In the genomic region with DNA sequence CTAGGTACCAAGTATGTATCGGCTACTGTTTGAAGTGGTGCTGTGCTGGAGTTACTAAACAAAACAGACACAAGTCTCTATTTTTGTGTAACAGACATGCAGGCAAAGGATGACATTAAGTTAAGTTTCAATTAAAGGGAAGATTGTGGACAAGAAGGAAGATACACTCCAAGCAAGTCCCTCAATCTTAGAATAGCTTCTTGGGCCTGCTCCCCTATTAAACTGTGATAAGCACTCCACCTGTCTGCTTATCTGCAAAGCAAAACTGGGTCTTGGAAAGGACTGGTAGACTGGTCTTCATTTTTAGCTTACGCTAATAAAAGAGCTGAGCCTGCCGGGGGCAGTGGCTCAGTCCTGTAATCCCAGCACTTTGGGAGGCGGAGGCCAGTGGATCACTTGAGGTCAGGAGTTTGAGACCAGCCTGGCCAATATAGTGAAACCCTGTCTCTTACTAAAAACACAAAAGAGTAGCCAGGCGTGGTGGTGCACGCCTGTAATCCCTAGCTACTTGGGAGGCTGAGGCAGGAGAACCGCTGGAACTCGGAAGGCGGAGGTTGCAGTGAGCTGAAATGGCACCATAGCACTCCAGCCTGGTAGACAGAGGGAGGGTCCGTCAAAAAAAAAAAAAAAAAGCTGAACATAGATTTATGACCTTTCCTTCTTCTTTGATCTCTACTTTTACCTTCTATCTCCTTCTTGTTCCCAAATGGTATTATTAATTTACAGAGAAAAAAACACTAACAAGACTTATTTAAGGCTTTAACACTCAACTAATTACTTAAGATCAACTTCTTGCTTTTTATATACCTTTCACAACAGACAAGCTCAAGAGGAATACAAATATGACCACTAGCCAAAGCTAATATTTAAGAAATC, we compare ENCODE assay signal across 11 cellular contexts. TPM values are rescaled to one million over a fixed set of nuclear protein-coding genes. Genes with fewer than 3 reads are reported as not detected.
DNase-seq lines count a peak whose midpoint lies in the region; ATAC-seq, FAIRE-seq and TF ChIP-seq lines count a peak whose summit lies in the region.
"Had no signal": no experiment of that assay in that cellular context is flagged by ENCODE, and none has a peak within 500 bp of the region (broad histone marks: within the 10 kb centered on the region; RNA-seq: fewer than 3 reads in every experiment).

No MANE protein-coding gene starts in this region.

- H3K9me1 ChIP-seq in keratinocyte (ENCODE audit: control insufficient read depth, extremely low read depth, insufficient read depth, low read length): peaks cover 3% of the 10 kb centered on the region

- H3K4me2 ChIP-seq in keratinocyte (ENCODE audit: control insufficient read depth, extremely low read depth, insufficient read depth, low read depth, low read length): peak overlapping the region; percentile 98

- TF ChIP-seq CTCF in keratinocyte (optimal IDR thresholded peaks at IDR 0.05 in 1 of 3, IDR thresholded peaks at IDR 0.05 in 1 of 3, conservative IDR thresholded peaks at IDR 0.05 in 1 of 3; ENCODE audit: extremely low read depth in 1 of 3, insufficient read depth in 2 of 3, low read length in 3 of 3): no peak

- peaks cover 3% of the 10 kb centered on the region for H3K27me3 Mint-ChIP-seq in activated naive CD4-positive, alpha-beta T cell treated with anti-CD3 and anti-CD28 coated beads, Interleukin-2, amount 10 ng/mL, durations not matched to agents 7 days and 5 days
- no peaks in the 10 kb centered on the region for H3K27me3 Mint-ChIP-seq in activated T-helper 2 cell treated with anti-CD3 and anti-CD28 coated beads, Interferon-gamma antibody, Interleukin-2, Interleukin-4, amounts not matched to agents 10 μg/mL and 5 μg/mL and 100 μg/mL, durations not matched to agents 14 hours and 24 hours and 36 hours (ENCODE audit: low read depth)

- intact Hi-C loops in activated T-helper 2 cell treated with anti-CD3 and anti-CD28 coated beads, Interferon-gamma antibody, Interleukin-2, Interleukin-4, amounts not matched to agents 10 μg/mL and 5 μg/mL and 100 μg/mL, durations not matched to agents 14 hours and 24 hours and 36 hours (cut with micrococcal nuclease): no loop called here

- CTCF ChIA-PET in activated naive CD4-positive, alpha-beta T cell treated with anti-CD3 and anti-CD28 coated beads, Interleukin-2, amount 10 ng/mL, durations not matched to agents 7 days and 5 days (lab: Charles Lee): interaction anchor here (0.9 to 1.6 kb wide), 2 partner anchors 12 to 14 kb away, joined by 3 to 5 read pairs; no protein-coding TSS in a partner anchor

- H4K20me1 ChIP-seq in keratinocyte (ENCODE audit: control insufficient read depth, extremely low read depth, insufficient read depth, low read length): peaks cover 33% of the 10 kb centered on the region

- ATAC-seq in HG03565 (IDR thresholded peaks at IDR 0.05; ENCODE audit: unreplicated experiment): no peak
- no peak for ATAC-seq in activated CD4-positive, CD25-positive, alpha-beta regulatory T cell treated with anti-CD3 and anti-CD28 coated beads, Interleukin-2, amount 50 U/mL, for 24 hours

- peaks cover 86% of the 10 kb centered on the region for H3K79me2 ChIP-seq in keratinocyte (ENCODE audit: control insufficient read depth, insufficient read depth, low read length)

- no peak overlapping the region for H2AFZ ChIP-seq in keratinocyte (ENCODE audit: control insufficient read depth, low read length)

- H3K27ac ChIP-seq in keratinocyte (ENCODE audit: control insufficient read depth, insufficient read depth, low read length) (no peak overlapping the region), subcutaneous abdominal adipose tissue (ENCODE audit: low read depth, low read length) (peak overlapping the region; percentile 99)
- H3K27ac ChIP-seq: colonic mucosa had no signal

- peaks cover 18 to 46% of the 10 kb centered on the region in 2 experiments for H3K36me3 ChIP-seq in keratinocyte (ENCODE audit: control insufficient read depth in 2 of 2, extremely low read depth in 1 of 2, insufficient read depth in 2 of 2, low read length in 2 of 2)
- peaks cover 26 to 55% (median 37%) of the 10 kb centered on the region in 5 donors for H3K36me3 ChIP-seq in subcutaneous abdominal adipose tissue (ENCODE audit: control insufficient read depth in 5 of 5, insufficient read depth in 5 of 5, low read length in 5 of 5)

- H3K9me3 Mint-ChIP-seq in activated naive CD4-positive, alpha-beta T cell treated with anti-CD3 and anti-CD28 coated beads, Interleukin-2, amount 10 ng/mL, durations not matched to agents 7 days and 5 days: no peaks in the 10 kb centered on the region
- no peaks in the 10 kb centered on the region for H3K9me3 Mint-ChIP-seq in activated T-helper 2 cell treated with anti-CD3 and anti-CD28 coated beads, Interferon-gamma antibody, Interleukin-2, Interleukin-4, amounts not matched to agents 10 μg/mL and 5 μg/mL and 100 μg/mL, durations not matched to agents 14 hours and 24 hours and 36 hours

- H3K27me3 ChIP-seq in keratinocyte (ENCODE audit: control insufficient read depth, extremely low read depth, insufficient read depth, low read length): no peaks in the 10 kb centered on the region
- H3K27me3 ChIP-seq in subcutaneous abdominal adipose tissue (ENCODE audit: control insufficient read depth in 5 of 5, insufficient read depth in 4 of 5, low read length in 5 of 5): no peaks in the 10 kb centered on the region
- H3K27me3 ChIP-seq: colonic mucosa had no signal

- H3K4me3 ChIP-seq in keratinocyte (ENCODE audit: control insufficient read depth in 2 of 3, extremely low read depth in 1 of 3, insufficient read depth in 2 of 3, low read depth in 1 of 3, low read length in 3 of 3): no peak overlapping the region
- H3K4me3 ChIP-seq in subcutaneous abdominal adipose tissue (ENCODE audit: low read depth in 1 of 5, low read length in 5 of 5): peak overlapping the region in 3 of 5 donors; percentile 57 to 94 (median 91)
- H3K4me3 ChIP-seq: colonic mucosa had no signal

- dilution Hi-C loops in keratinocyte (cut with MboI; ENCODE audit: extremely low pct_ligation_motif_present, low sequenced_read_pairs): no loop called here

- H3K4me3 Mint-ChIP-seq in activated naive CD4-positive, alpha-beta T cell treated with anti-CD3 and anti-CD28 coated beads, Interleukin-2, amount 10 ng/mL, durations not matched to agents 7 days and 5 days: peak overlapping the region; percentile 99
- H3K4me3 Mint-ChIP-seq in activated T-helper 2 cell treated with anti-CD3 and anti-CD28 coated beads, Interferon-gamma antibody, Interleukin-2, Interleukin-4, amounts not matched to agents 10 μg/mL and 5 μg/mL and 100 μg/mL, durations not matched to agents 14 hours and 24 hours and 36 hours (ENCODE audit: low read depth): peak overlapping the region; percentile 97

- H3K9ac ChIP-seq in keratinocyte (ENCODE audit: control insufficient read depth, extremely low read depth, insufficient read depth, low read length) (no peak overlapping the region), subcutaneous abdominal adipose tissue (ENCODE audit: low read length in 5 of 5) (peak overlapping the region in 3 of 5 donors; percentile 5 to 51 (median 21))

- H3K9me3 ChIP-seq in keratinocyte (ENCODE audit: control insufficient read depth, low read depth, low read length) (no peaks in the 10 kb centered on the region), subcutaneous abdominal adipose tissue (ENCODE audit: control insufficient read depth in 5 of 5, low read length in 5 of 5) (no peaks in the 10 kb centered on the region)
- H3K9me3 ChIP-seq: colonic mucosa had no signal

- FAIRE-seq in keratinocyte (lab: Jason Lieb, UNC): no peak

- DNase-seq in activated naive CD4-positive, alpha-beta T cell treated with anti-CD3 and anti-CD28 coated beads, Interleukin-2, amount 10 ng/mL, durations not matched to agents 7 days and 5 days: no peak
- DNase-seq in activated naive CD4-positive, alpha-beta T cell treated with Interleukin-2 at 50 U/mL for 16 hours: no peak
- DNase-seq in activated T-helper 2 cell treated with anti-CD3 and anti-CD28 coated beads, Interferon-gamma antibody, Interleukin-2, Interleukin-4, amounts not matched to agents 10 μg/mL and 5 μg/mL and 100 μg/mL, durations not matched to agents 14 hours and 24 hours and 36 hours (ENCODE audit: low spot score): no peak
- DNase-seq in keratinocyte (ENCODE audit: low read depth, low spot score) (no peak), Ammon's horn (ENCODE audit: low spot score) (no peak)
- DNase-seq: C1 segment of cervical spinal cord, colonic mucosa, NCI-H1694 had no signal

- H3K27ac Mint-ChIP-seq in activated naive CD4-positive, alpha-beta T cell treated with anti-CD3 and anti-CD28 coated beads, Interleukin-2, amount 10 ng/mL, durations not matched to agents 7 days and 5 days: peak overlapping the region; percentile 19
- peak overlapping the region; percentile 76 for H3K27ac Mint-ChIP-seq in activated T-helper 2 cell treated with anti-CD3 and anti-CD28 coated beads, Interferon-gamma antibody, Interleukin-2, Interleukin-4, amounts not matched to agents 10 μg/mL and 5 μg/mL and 100 μg/mL, durations not matched to agents 14 hours and 24 hours and 36 hours

- H3K4me1 ChIP-seq in keratinocyte (ENCODE audit: control insufficient read depth, extremely low read depth, insufficient read depth, low read length) (peaks cover 21% of the 10 kb centered on the region), subcutaneous abdominal adipose tissue (ENCODE audit: control insufficient read depth in 5 of 5, insufficient read depth in 5 of 5, low read length in 5 of 5) (peaks cover 7 to 50% (median 42%) of the 10 kb centered on the region in 5 donors)

- peaks cover 66% of the 10 kb centered on the region for H3K4me1 Mint-ChIP-seq in activated naive CD4-positive, alpha-beta T cell treated with anti-CD3 and anti-CD28 coated beads, Interleukin-2, amount 10 ng/mL, durations not matched to agents 7 days and 5 days
- H3K4me1 Mint-ChIP-seq in activated T-helper 2 cell treated with anti-CD3 and anti-CD28 coated beads, Interferon-gamma antibody, Interleukin-2, Interleukin-4, amounts not matched to agents 10 μg/mL and 5 μg/mL and 100 μg/mL, durations not matched to agents 14 hours and 24 hours and 36 hours (ENCODE audit: low read depth): peaks cover 56% of the 10 kb centered on the region

- H3K36me3 Mint-ChIP-seq in activated naive CD4-positive, alpha-beta T cell treated with anti-CD3 and anti-CD28 coated beads, Interleukin-2, amount 10 ng/mL, durations not matched to agents 7 days and 5 days: peaks cover 74% of the 10 kb centered on the region
- H3K36me3 Mint-ChIP-seq in activated T-helper 2 cell treated with anti-CD3 and anti-CD28 coated beads, Interferon-gamma antibody, Interleukin-2, Interleukin-4, amounts not matched to agents 10 μg/mL and 5 μg/mL and 100 μg/mL, durations not matched to agents 14 hours and 24 hours and 36 hours (ENCODE audit: low read depth): peaks cover 83% of the 10 kb centered on the region

RNA-seq across cellular contexts. Expression of a gene that starts 4.1 kb away (rescaled TPM):
- total RNA-seq in activated T-helper 2 cell treated with anti-CD3 and anti-CD28 coated beads, Interferon-gamma antibody, Interleukin-2, Interleukin-4, amounts not matched to agents 10 μg/mL and 5 μg/mL and 100 μg/mL, durations not matched to agents 14 hours and 24 hours and 36 hours: 378 and 391 TPM in 2 replicates
- polyA plus RNA-seq in keratinocyte: 237 to 276 TPM (median 270 TPM) in 3 replicates
- 99.8 TPM for polyA plus RNA-seq in keratinocyte (2011; ENCODE audit: low read depth)
- polyA plus RNA-seq in keratinocyte (2011; cell fraction: cytosol; rRNA removed): 75.3 and 121 TPM in 2 replicates
- 549 and 628 TPM in 2 replicates for polyA plus RNA-seq in keratinocyte (2011; cell fraction: nucleus; rRNA removed)
- 104 and 107 TPM in 2 replicates for polyA plus RNA-seq in keratinocyte (2012; ENCODE audit: low replicate concordance)
- polyA minus RNA-seq in keratinocyte: 199 to 364 TPM (median 299 TPM) in 3 replicates
- 129 TPM for polyA minus RNA-seq in keratinocyte (2011; cell fraction: cytosol; rRNA and poly(A)+ RNA removed)
- polyA minus RNA-seq in keratinocyte (2011; cell fraction: nucleus; rRNA and poly(A)+ RNA removed): 294 and 329 TPM in 2 replicates

RNA-seq across cellular contexts. Expression of a gene that starts 34.1 kb away (rescaled TPM):
- total RNA-seq in activated T-helper 2 cell treated with anti-CD3 and anti-CD28 coated beads, Interferon-gamma antibody, Interleukin-2, Interleukin-4, amounts not matched to agents 10 μg/mL and 5 μg/mL and 100 μg/mL, durations not matched to agents 14 hours and 24 hours and 36 hours: 2.2 and 3.7 TPM in 2 replicates
- 8.3 to 11.9 TPM (median 10.1 TPM) in 3 replicates for polyA plus RNA-seq in keratinocyte
- not detected for polyA plus RNA-seq in keratinocyte (2011; ENCODE audit: low read depth)
- 10.5 and 14.4 TPM in 2 replicates for polyA plus RNA-seq in keratinocyte (2011; cell fraction: cytosol; rRNA removed)
- polyA plus RNA-seq in keratinocyte (2011; cell fraction: nucleus; rRNA removed): 6.5 and 8.1 TPM in 2 replicates
- polyA plus RNA-seq in keratinocyte (2012; ENCODE audit: low replicate concordance): 1.5 and 9.2 TPM in 2 replicates
- polyA minus RNA-seq in keratinocyte: 4.6 to 10.5 TPM (median 8.1 TPM) in 3 replicates
- polyA minus RNA-seq in keratinocyte (2011; cell fraction: cytosol; rRNA and poly(A)+ RNA removed): 3.3 TPM
- polyA minus RNA-seq in keratinocyte (2011; cell fraction: nucleus; rRNA and poly(A)+ RNA removed): 2.6 and 3.5 TPM in 2 replicates

RNA-seq across cellular contexts. Expression of a gene that starts 47.0 kb away (rescaled TPM):
- not detected in 2 replicates for total RNA-seq in activated T-helper 2 cell treated with anti-CD3 and anti-CD28 coated beads, Interferon-gamma antibody, Interleukin-2, Interleukin-4, amounts not matched to agents 10 μg/mL and 5 μg/mL and 100 μg/mL, durations not matched to agents 14 hours and 24 hours and 36 hours
- polyA plus RNA-seq in keratinocyte: not detected in 3 replicates
- not detected for polyA plus RNA-seq in keratinocyte (2011; ENCODE audit: low read depth)
- 0.08 TPM in 1 of 2 replicates, not detected in the other for polyA plus RNA-seq in keratinocyte (2011; cell fraction: cytosol; rRNA removed)
- 0.05 and 0.08 TPM in 2 replicates for polyA plus RNA-seq in keratinocyte (2011; cell fraction: nucleus; rRNA removed)
- 0.10 TPM in 1 of 2 replicates, not detected in the other for polyA plus RNA-seq in keratinocyte (2012; ENCODE audit: low replicate concordance)
- not detected in 3 replicates for polyA minus RNA-seq in keratinocyte
- polyA minus RNA-seq in keratinocyte (2011; cell fraction: cytosol; rRNA and poly(A)+ RNA removed): not detected
- not detected in 2 replicates for polyA minus RNA-seq in keratinocyte (2011; cell fraction: nucleus; rRNA and poly(A)+ RNA removed)
- total RNA-seq: colonic mucosa had no signal

Comparison
In these comparisons a context has a peak if more than half of its experiments do, and no peak if none do; other contexts are left out.
1. H3K4me3 ChIP-seq: peak in subcutaneous abdominal adipose tissue (3 of 5); none in keratinocyte (0 of 3).